Comparison of ENCODE assay signal across 9 cellular contexts in genomic region chr1:81414417-81415087, GRCh38.
A peak's percentile ranks its signal among the peaks of the same experiment; 100 is the strongest.
DNase-seq lines count a peak whose midpoint lies in the region; ATAC-seq and FAIRE-seq lines count a peak whose summit lies in the region.
"Had no signal": no experiment of that assay in that cellular context is flagged by ENCODE, and none has a peak within 500 bp of the region (broad histone marks: within the 10 kb centered on the region; RNA-seq: fewer than 3 reads in every experiment).

No MANE protein-coding gene starts in this region.

- no peak for FAIRE-seq in HTR-8/SVneo (lab: Jason Lieb, UNC)

- peak; percentile 29 for DNase-seq in NCI-H146 (lab: John Stamatoyannopoulos, UW)
- no peak for DNase-seq in NCI-H146 treated with DMSO at 0.1 percent for 48 hours (lab: John Stamatoyannopoulos, UW; ENCODE audit: unreplicated experiment)
- peak; percentile 15 for DNase-seq in HTR-8/SVneo (ENCODE audit: insufficient read length, low spot score)
- peak; percentile 43 for DNase-seq in amniotic epithelial cell (ENCODE audit: low read depth)
- peak; percentile 52 for DNase-seq in iPS DF 19.7 (ENCODE audit: low read depth, low spot score)
- DNase-seq in stimulated activated naive CD8-positive, alpha-beta T cell treated with anti-CD3 and anti-CD28 coated beads, Interleukin-15, amount 100 ng/mL, for 72 hours: peak in 1 of 2 donors; percentile 9
- no peak for DNase-seq in DMS153 (lab: John Stamatoyannopoulos, UW)

- no peak overlapping the region for H3K4me3 Mint-ChIP-seq in stimulated activated naive CD8-positive, alpha-beta T cell treated with anti-CD3 and anti-CD28 coated beads, Interleukin-15, amount 100 ng/mL, for 72 hours
- H3K4me3 Mint-ChIP-seq: activated naive CD4-positive, alpha-beta T cell treated with anti-CD3 and anti-CD28 coated beads, Interleukin-2, amount 50 U/mL, for 24 hours had no signal

- H3K27ac Mint-ChIP-seq in stimulated activated naive CD8-positive, alpha-beta T cell treated with anti-CD3 and anti-CD28 coated beads, Interleukin-15, amount 100 ng/mL, for 72 hours: no peak overlapping the region
- H3K27ac Mint-ChIP-seq: activated naive CD4-positive, alpha-beta T cell treated with anti-CD3 and anti-CD28 coated beads, Interleukin-2, amount 50 U/mL, for 24 hours had no signal

- no peaks in the 10 kb centered on the region for H3K27me3 Mint-ChIP-seq in stimulated activated naive CD8-positive, alpha-beta T cell treated with anti-CD3 and anti-CD28 coated beads, Interleukin-15, amount 100 ng/mL, for 72 hours
- H3K27me3 Mint-ChIP-seq: activated naive CD4-positive, alpha-beta T cell treated with anti-CD3 and anti-CD28 coated beads, Interleukin-2, amount 50 U/mL, for 24 hours had no signal

- H3K4me1 Mint-ChIP-seq in stimulated activated naive CD8-positive, alpha-beta T cell treated with anti-CD3 and anti-CD28 coated beads, Interleukin-15, amount 100 ng/mL, for 72 hours: no peaks in the 10 kb centered on the region
- H3K4me1 Mint-ChIP-seq: activated naive CD4-positive, alpha-beta T cell treated with anti-CD3 and anti-CD28 coated beads, Interleukin-2, amount 50 U/mL, for 24 hours had no signal

- peak; percentile 98 for ATAC-seq in GM21529 (IDR thresholded peaks at IDR 0.05; ENCODE audit: unreplicated experiment)
- ATAC-seq in stimulated activated naive CD8-positive, alpha-beta T cell treated with anti-CD3 and anti-CD28 coated beads, Interleukin-15, amount 100 ng/mL, for 72 hours: peak; percentile 28

- H3K9me3 Mint-ChIP-seq in stimulated activated naive CD8-positive, alpha-beta T cell treated with anti-CD3 and anti-CD28 coated beads, Interleukin-15, amount 100 ng/mL, for 72 hours: no peaks in the 10 kb centered on the region
- H3K9me3 Mint-ChIP-seq: activated naive CD4-positive, alpha-beta T cell treated with anti-CD3 and anti-CD28 coated beads, Interleukin-2, amount 50 U/mL, for 24 hours had no signal

Comparison
In these comparisons a context has a peak if more than half of its experiments do, and no peak if none do; other contexts are left out.
1. DNase-seq: peak in NCI-H146 (single experiment), HTR-8/SVneo (single experiment), amniotic epithelial cell (single experiment) and iPS DF 19.7 (single experiment); none in NCI-H146 treated with DMSO at 0.1 percent for 48 hours (single experiment) and DMS153 (single experiment).